In genomic region chr2:169822785-169823392, GRCh38 we compare ENCODE assay signal across 12 cellular contexts. TPM values are rescaled to one million over a fixed set of nuclear protein-coding genes. Genes with fewer than 3 reads are reported as not detected.
DNase-seq lines count a peak whose midpoint lies in the region; ATAC-seq and TF ChIP-seq lines count a peak whose summit lies in the region.
"Had no signal": no experiment of that assay in that cellular context is flagged by ENCODE, and none has a peak within 500 bp of the region (broad histone marks: within the 10 kb centered on the region; RNA-seq: fewer than 3 reads in every experiment).

No MANE protein-coding gene starts in this region.

- H3K9ac ChIP-seq in OCI-LY3 (ENCODE audit: low read length) = no peak overlapping the region

- TF ChIP-seq CTCF in OCI-LY3 (IDR thresholded peaks at IDR 0.05; ENCODE audit: low read depth, low read length) = no peak
- TF ChIP-seq CTCF in chondrocyte (IDR thresholded peaks at IDR 0.05) = no peak
- TF ChIP-seq CTCF in gastrocnemius medialis (IDR thresholded peaks at IDR 0.05 in 4 of 5, conservative IDR thresholded peaks at IDR 0.05 in 1 of 5) = no peak

- ATAC-seq in gastrocnemius medialis (no peak), HG03108 (IDR thresholded peaks at IDR 0.05; ENCODE audit: unreplicated experiment) (no peak)

- no peak overlapping the region for H3K27ac ChIP-seq in OCI-LY3 (ENCODE audit: low read length)
- peak overlapping the region; percentile 85 to 97 (median 94) for H3K27ac ChIP-seq in gastrocnemius medialis
- H3K27ac ChIP-seq: dorsolateral prefrontal cortex, SJCRH30 had no signal

- no peak overlapping the region for H2AFZ ChIP-seq in OCI-LY3 (ENCODE audit: low read depth, low read length)

- intact Hi-C loops in activated CD4-positive, alpha-beta T cell treated with anti-CD3 and anti-CD28 coated beads, Interleukin-2, amount 10 ng/mL, durations not matched to agents 24 days and 14 days (cut with micrococcal nuclease) = no loop called here
- intact Hi-C loops in gastrocnemius medialis (cut with DNase I; ENCODE audit: low total_unique reads) = loop anchor here (10.0 kb wide), 2 partner anchors 238 to 308 kb away; partner anchors contain the start of gene PPIG

- H3K4me3 Mint-ChIP-seq in activated CD4-positive, alpha-beta T cell treated with anti-CD3 and anti-CD28 coated beads, Interleukin-2, amount 10 ng/mL, durations not matched to agents 24 days and 14 days = peak overlapping the region; percentile 74
- H3K4me3 Mint-ChIP-seq in chondrocyte (ENCODE audit: unreplicated experiment) = peak overlapping the region; percentile 43

- H3K36me3 Mint-ChIP-seq in activated CD4-positive, alpha-beta T cell treated with anti-CD3 and anti-CD28 coated beads, Interleukin-2, amount 10 ng/mL, durations not matched to agents 24 days and 14 days (ENCODE audit: low read depth) = peaks cover 39% of the 10 kb centered on the region
- peaks cover 5% of the 10 kb centered on the region for H3K36me3 Mint-ChIP-seq in chondrocyte (ENCODE audit: low read depth)

- peaks cover 48% of the 10 kb centered on the region for H3K79me2 ChIP-seq in OCI-LY3 (ENCODE audit: low read length)

- no peak for DNase-seq in activated CD4-positive, alpha-beta T cell treated with anti-CD3 and anti-CD28 coated beads, Interleukin-2, amount 10 ng/mL, durations not matched to agents 24 days and 14 days
- DNase-seq in activated CD4-positive, alpha-beta T cell treated with anti-CD3 and anti-CD28 coated beads for 4 hours = no peak
- no peak for DNase-seq in chondrocyte (ENCODE audit: low spot score)
- DNase-seq in gastrocnemius medialis = no peak
- no peak for DNase-seq in NCI-H1417 (lab: John Stamatoyannopoulos, UW)
- no peak for DNase-seq in COR-L47 (lab: John Stamatoyannopoulos, UW)
- DNase-seq: dorsolateral prefrontal cortex; NCI-H446; SJCRH30; stimulated activated CD4-positive, alpha-beta T cell treated with anti-CD3 and anti-CD28 coated beads, Interleukin-4, amount 100 ng/mL, for 1 hour had no signal

- H3K4me1 ChIP-seq in OCI-LY3 (ENCODE audit: low read length) (peaks cover 16% of the 10 kb centered on the region), gastrocnemius medialis (peaks cover 38% of the 10 kb centered on the region in 2 donors)
- H3K4me1 ChIP-seq: SJCRH30 had no signal

- TF ChIP-seq POLR2A in gastrocnemius medialis (IDR thresholded peaks at IDR 0.05) = no peak

- no peaks in the 10 kb centered on the region for H4K20me1 ChIP-seq in OCI-LY3 (ENCODE audit: insufficient read depth, low read length)

- peaks cover 36% of the 10 kb centered on the region for H3K36me3 ChIP-seq in OCI-LY3 (replicated peaks; ENCODE audit: low read depth, low read length)
- H3K36me3 ChIP-seq in gastrocnemius medialis = peaks cover 0 to 22% of the 10 kb centered on the region in 2 donors
- H3K36me3 ChIP-seq: SJCRH30 had no signal

- H3K4me2 ChIP-seq in OCI-LY3 (ENCODE audit: low read length) = peak overlapping the region; percentile 99

- in situ Hi-C loops in gastrocnemius medialis (cut with MboI; ENCODE audit: low sequenced_read_pairs in 4 of 4) = loop anchor here (5.0 to 10.0 kb wide), 3 partner anchors 102 to 109 kb away; no protein-coding TSS in a partner anchor

- H3K9me3 ChIP-seq in OCI-LY3 (ENCODE audit: insufficient read depth, low read length) = no peaks in the 10 kb centered on the region
- no peaks in the 10 kb centered on the region for H3K9me3 ChIP-seq in gastrocnemius medialis
- H3K9me3 ChIP-seq: SJCRH30 had no signal

- H3K9me3 Mint-ChIP-seq in activated CD4-positive, alpha-beta T cell treated with anti-CD3 and anti-CD28 coated beads, Interleukin-2, amount 10 ng/mL, durations not matched to agents 24 days and 14 days = no peaks in the 10 kb centered on the region
- no peaks in the 10 kb centered on the region for H3K9me3 Mint-ChIP-seq in chondrocyte (ENCODE audit: low read depth)

- H3K4me1 Mint-ChIP-seq in activated CD4-positive, alpha-beta T cell treated with anti-CD3 and anti-CD28 coated beads, Interleukin-2, amount 10 ng/mL, durations not matched to agents 24 days and 14 days = peaks cover 40% of the 10 kb centered on the region
- peaks cover 61% of the 10 kb centered on the region for H3K4me1 Mint-ChIP-seq in chondrocyte (ENCODE audit: low read depth)

- H3K27me3 ChIP-seq in OCI-LY3 (ENCODE audit: low read depth, low read length) = no peaks in the 10 kb centered on the region
- no peaks in the 10 kb centered on the region for H3K27me3 ChIP-seq in gastrocnemius medialis
- H3K27me3 ChIP-seq: dorsolateral prefrontal cortex, SJCRH30 had no signal

- no peak overlapping the region for H3K27ac Mint-ChIP-seq in activated CD4-positive, alpha-beta T cell treated with anti-CD3 and anti-CD28 coated beads, Interleukin-2, amount 10 ng/mL, durations not matched to agents 24 days and 14 days
- peak overlapping the region; percentile 62 for H3K27ac Mint-ChIP-seq in chondrocyte (ENCODE audit: unreplicated experiment)

- no peak overlapping the region for H3K4me3 ChIP-seq in OCI-LY3 (ENCODE audit: low read length)
- H3K4me3 ChIP-seq in gastrocnemius medialis = no peak overlapping the region
- H3K4me3 ChIP-seq: SJCRH30 had no signal

- H3K27me3 Mint-ChIP-seq in activated CD4-positive, alpha-beta T cell treated with anti-CD3 and anti-CD28 coated beads, Interleukin-2, amount 10 ng/mL, durations not matched to agents 24 days and 14 days = no peaks in the 10 kb centered on the region
- H3K27me3 Mint-ChIP-seq in chondrocyte (ENCODE audit: low read depth) = no peaks in the 10 kb centered on the region

RNA-seq across cellular contexts. Expression of gene METTL5, which starts 1.8 kb away (rescaled TPM):
- total RNA-seq in activated CD4-positive, alpha-beta T cell treated with anti-CD3 and anti-CD28 coated beads, Interleukin-2, amount 10 ng/mL, durations not matched to agents 24 days and 14 days = 99.7 and 102 TPM in 2 replicates
- total RNA-seq in chondrocyte (43.5 to 47.6 TPM (median 45.2 TPM) in 3 replicates), gastrocnemius medialis (10 to 100 TPM; 24.8 to 63.7 (median 40.9) TPM)

RNA-seq across cellular contexts. Expression of gene UBR3, which starts 4.4 kb away (rescaled TPM):
- total RNA-seq in activated CD4-positive, alpha-beta T cell treated with anti-CD3 and anti-CD28 coated beads, Interleukin-2, amount 10 ng/mL, durations not matched to agents 24 days and 14 days = 25.8 and 26.0 TPM in 2 replicates
- 30.9 to 44.0 TPM (median 32.4 TPM) in 3 replicates for total RNA-seq in chondrocyte
- total RNA-seq in gastrocnemius medialis = 100 to 1,000 TPM; 178 to 247 (median 187) TPM

RNA-seq across cellular contexts. Expression of gene SSB, which starts 24.2 kb away (rescaled TPM):
- 113 TPM in 2 replicates for total RNA-seq in activated CD4-positive, alpha-beta T cell treated with anti-CD3 and anti-CD28 coated beads, Interleukin-2, amount 10 ng/mL, durations not matched to agents 24 days and 14 days
- total RNA-seq in chondrocyte (93.5 to 105 TPM (median 95.1 TPM) in 3 replicates), gastrocnemius medialis (10 to 100 TPM; 35.5 to 36.7 (median 36.1) TPM)
